10 cellular contexts compared by ENCODE assay signal in genomic region chr21:30463713-30464112, GRCh38. TPM values are rescaled to one million over a fixed set of nuclear protein-coding genes. Genes with fewer than 3 reads are reported as not detected.
DNase-seq lines count a peak whose midpoint lies in the region; ATAC-seq and TF ChIP-seq lines count a peak whose summit lies in the region.
"Had no signal": no experiment of that assay in that cellular context is flagged by ENCODE, and none has a peak within 500 bp of the region (broad histone marks: within the 10 kb centered on the region; RNA-seq: fewer than 3 reads in every experiment).

No MANE protein-coding gene starts in this region.

- no peaks in the 10 kb centered on the region for H3K79me1 ChIP-seq in mesendoderm (ENCODE audit: low read length)

- no peak overlapping the region for H3K9ac ChIP-seq in mesendoderm (ENCODE audit: low read length)

- no peak overlapping the region for H2AK5ac ChIP-seq in mesendoderm (ENCODE audit: low read length)

- H3K27ac ChIP-seq in WERI-Rb-1 (no peak overlapping the region), mesendoderm (ENCODE audit: low read depth, low read length) (no peak overlapping the region)
- H3K27ac ChIP-seq: SJCRH30 had no signal

- no peak overlapping the region for H4K5ac ChIP-seq in mesendoderm (ENCODE audit: low read length)

- no peaks in the 10 kb centered on the region for H3K79me2 ChIP-seq in mesendoderm (ENCODE audit: control insufficient read depth, insufficient read depth, low read length)

- H3K56ac ChIP-seq in mesendoderm (ENCODE audit: low read length): no peak overlapping the region

- H3K18ac ChIP-seq in mesendoderm (ENCODE audit: low read length): no peak overlapping the region

- no peaks in the 10 kb centered on the region for H3K36me3 ChIP-seq in WERI-Rb-1
- no peaks in the 10 kb centered on the region for H3K36me3 ChIP-seq in mesendoderm (ENCODE audit: control insufficient read depth, insufficient read depth, low read length)
- H3K36me3 ChIP-seq: SJCRH30 had no signal

- no CpG with 5 or more reads among the region's 3 CpGs for WGBS in mesendoderm (ENCODE audit: extremely low coverage, insufficient coverage, low lambda C conversion rate)

- no peak overlapping the region for H4K8ac ChIP-seq in mesendoderm (ENCODE audit: low read depth, low read length)

- ATAC-seq in GM19397 (IDR thresholded peaks at IDR 0.05; ENCODE audit: unreplicated experiment): no peak
- no peak for ATAC-seq in activated naive CD4-positive, alpha-beta T cell treated with anti-CD3 and anti-CD28 coated beads, Interleukin-2, amount 50 U/mL, for 72 hours

- H2BK120ac ChIP-seq in mesendoderm (ENCODE audit: low read depth, low read length): no peak overlapping the region

- no peak overlapping the region for H2BK15ac ChIP-seq in mesendoderm (replicated peaks; ENCODE audit: low read depth)

- H3K9me3 ChIP-seq in WERI-Rb-1 (ENCODE audit: severe bottlenecking): no peaks in the 10 kb centered on the region
- H3K9me3 ChIP-seq: SJCRH30 had no signal

- H3K4me2 ChIP-seq in mesendoderm (ENCODE audit: low read length): no peak overlapping the region

- H3K4ac ChIP-seq in mesendoderm (ENCODE audit: low read depth, low read length): no peak overlapping the region

- H3K23ac ChIP-seq in mesendoderm (ENCODE audit: low read length): no peak overlapping the region

- peak; percentile 66 for TF ChIP-seq CTCF in WERI-Rb-1 (IDR thresholded peaks at IDR 0.05; ENCODE audit: low read depth, low read length)

- no peak overlapping the region for H3K27ac Mint-ChIP-seq in activated naive CD4-positive, alpha-beta T cell treated with anti-CD3 and anti-CD28 coated beads, Interleukin-2, amount 50 U/mL, for 72 hours
- H3K27ac Mint-ChIP-seq: dendritic cell treated with granulocyte-macrophage colony-stimulating factor and Interleukin-4, amounts not matched to agents 40 ng/mL and 50 ng/mL, for 4 days had no signal

- POLR2A ChIA-PET in HEK293T (lab: Yijun Ruan, JAX): no interaction called here

- no peak overlapping the region for H3K4me3 ChIP-seq in WERI-Rb-1 (ENCODE audit: low read depth, low read length)
- no peak overlapping the region for H3K4me3 ChIP-seq in mesendoderm (ENCODE audit: low read length)
- H3K4me3 ChIP-seq: SJCRH30 had no signal

- DNase-seq in ELR (ENCODE audit: low read depth) (peak; percentile 1), M059J (ENCODE audit: low read depth) (peak; percentile 1), WERI-Rb-1 (no peak), mesendoderm (peak; percentile 49), HEK293T (ENCODE audit: extremely low spot score) (no peak)
- no peak for DNase-seq in stimulated activated CD4-positive, alpha-beta T cell treated with anti-CD3 and anti-CD28 coated beads, Interleukin-2, amount 100 ng/mL, for 48 hours
- DNase-seq in activated naive CD4-positive, alpha-beta T cell treated with anti-CD3 and anti-CD28 coated beads, Interleukin-2, amount 50 U/mL, for 72 hours (ENCODE audit: low spot score in 2 of 2): no peak

- no peaks in the 10 kb centered on the region for H3K4me1 ChIP-seq in mesendoderm (ENCODE audit: control insufficient read depth, low read depth, low read length)
- H3K4me1 ChIP-seq: SJCRH30 had no signal

- peaks cover 71% of the 10 kb centered on the region for H3K27me3 ChIP-seq in WERI-Rb-1 (ENCODE audit: insufficient read depth, low read depth, severe bottlenecking)
- no peaks in the 10 kb centered on the region for H3K27me3 ChIP-seq in mesendoderm (ENCODE audit: insufficient read depth, low read length, poor library complexity)
- H3K27me3 ChIP-seq: SJCRH30 had no signal

- no peaks in the 10 kb centered on the region for H3K36me3 Mint-ChIP-seq in activated naive CD4-positive, alpha-beta T cell treated with anti-CD3 and anti-CD28 coated beads, Interleukin-2, amount 50 U/mL, for 72 hours

- no peak overlapping the region for H2BK5ac ChIP-seq in mesendoderm (ENCODE audit: low read length)

- no peaks in the 10 kb centered on the region for H3K9me3 Mint-ChIP-seq in activated naive CD4-positive, alpha-beta T cell treated with anti-CD3 and anti-CD28 coated beads, Interleukin-2, amount 50 U/mL, for 72 hours
- H3K9me3 Mint-ChIP-seq: dendritic cell treated with granulocyte-macrophage colony-stimulating factor and Interleukin-4, amounts not matched to agents 40 ng/mL and 50 ng/mL, for 4 days had no signal

- CTCF ChIA-PET in HEK293T (lab: Yijun Ruan, JAX): no interaction called here

TF ChIP-seq in HEK293T, 16 proteins besides CTCF, POLR2A, EP300 and RAD21:
- no peak for TF ChIP-seq ZNF384 (IDR thresholded peaks at IDR 0.05)
- TF ChIP-seq CTBP1 (IDR thresholded peaks at IDR 0.05; ENCODE audit: borderline replicate concordance): no peak
- TF ChIP-seq BHLHE40 (IDR thresholded peaks at IDR 0.05; ENCODE audit: borderline replicate concordance): no peak
- no peak for TF ChIP-seq ARNT (IDR thresholded peaks at IDR 0.05)
- TF ChIP-seq TARDBP (IDR thresholded peaks at IDR 0.05): no peak

RNA-seq across cellular contexts. Expression of gene KRTAP19-1, which starts 16.5 kb away (rescaled TPM):
- total RNA-seq in M059J (2014; rRNA removed; shearing (Covaris generic)): not detected in 2 replicates
- not detected for polyA plus RNA-seq in mesendoderm (2013, experiment 1 of 2)
- polyA plus RNA-seq in mesendoderm (2013, experiment 2 of 2): not detected
- total RNA-seq in activated naive CD4-positive, alpha-beta T cell treated with anti-CD3 and anti-CD28 coated beads, Interleukin-2, amount 50 U/mL, for 72 hours: not detected
- total RNA-seq: SJCRH30 had no signal

RNA-seq across cellular contexts. Expression of gene KRTAP19-2, which starts 23.5 kb away (rescaled TPM):
- not detected in 2 replicates for total RNA-seq in M059J (2014; rRNA removed; shearing (Covaris generic))
- polyA plus RNA-seq in mesendoderm (2013, experiment 1 of 2): not detected
- polyA plus RNA-seq in mesendoderm (2013, experiment 2 of 2): not detected
- not detected for total RNA-seq in activated naive CD4-positive, alpha-beta T cell treated with anti-CD3 and anti-CD28 coated beads, Interleukin-2, amount 50 U/mL, for 72 hours
- total RNA-seq: SJCRH30 had no signal

RNA-seq across cellular contexts. Expression of gene KRTAP15-1, which starts 23.6 kb away (rescaled TPM):
- total RNA-seq in M059J (2014; rRNA removed; shearing (Covaris generic)): not detected in 2 replicates
- polyA plus RNA-seq in mesendoderm (2013, experiment 1 of 2): not detected
- polyA plus RNA-seq in mesendoderm (2013, experiment 2 of 2): not detected
- total RNA-seq in activated naive CD4-positive, alpha-beta T cell treated with anti-CD3 and anti-CD28 coated beads, Interleukin-2, amount 50 U/mL, for 72 hours: not detected
- total RNA-seq: SJCRH30 had no signal

RNA-seq across cellular contexts. Expression of gene KRTAP19-3, which starts 28.1 kb away (rescaled TPM):
- not detected in 2 replicates for total RNA-seq in M059J (2014; rRNA removed; shearing (Covaris generic))
- not detected for polyA plus RNA-seq in mesendoderm (2013, experiment 1 of 2)
- not detected for polyA plus RNA-seq in mesendoderm (2013, experiment 2 of 2)
- total RNA-seq in activated naive CD4-positive, alpha-beta T cell treated with anti-CD3 and anti-CD28 coated beads, Interleukin-2, amount 50 U/mL, for 72 hours: not detected
- total RNA-seq: SJCRH30 had no signal

RNA-seq across cellular contexts. Expression of gene KRTAP19-4, which starts 33.3 kb away (rescaled TPM):
- not detected in 2 replicates for total RNA-seq in M059J (2014; rRNA removed; shearing (Covaris generic))
- not detected for polyA plus RNA-seq in mesendoderm (2013, experiment 1 of 2)
- not detected for polyA plus RNA-seq in mesendoderm (2013, experiment 2 of 2)
- total RNA-seq in activated naive CD4-positive, alpha-beta T cell treated with anti-CD3 and anti-CD28 coated beads, Interleukin-2, amount 50 U/mL, for 72 hours: not detected
- total RNA-seq: SJCRH30 had no signal

Comparison
In these comparisons a context has a peak if more than half of its experiments do, and no peak if none do; other contexts are left out.
1. DNase-seq: peak in ELR (single experiment), M059J (single experiment) and mesendoderm (single experiment); none in WERI-Rb-1 (single experiment), stimulated activated CD4-positive, alpha-beta T cell treated with anti-CD3 and anti-CD28 coated beads, Interleukin-2, amount 100 ng/mL, for 48 hours (0 of 2), HEK293T (single experiment) and activated naive CD4-positive, alpha-beta T cell treated with anti-CD3 and anti-CD28 coated beads, Interleukin-2, amount 50 U/mL, for 72 hours (0 of 2).